ENCODE assay signal across 24 cellular contexts in the genomic region with DNA sequence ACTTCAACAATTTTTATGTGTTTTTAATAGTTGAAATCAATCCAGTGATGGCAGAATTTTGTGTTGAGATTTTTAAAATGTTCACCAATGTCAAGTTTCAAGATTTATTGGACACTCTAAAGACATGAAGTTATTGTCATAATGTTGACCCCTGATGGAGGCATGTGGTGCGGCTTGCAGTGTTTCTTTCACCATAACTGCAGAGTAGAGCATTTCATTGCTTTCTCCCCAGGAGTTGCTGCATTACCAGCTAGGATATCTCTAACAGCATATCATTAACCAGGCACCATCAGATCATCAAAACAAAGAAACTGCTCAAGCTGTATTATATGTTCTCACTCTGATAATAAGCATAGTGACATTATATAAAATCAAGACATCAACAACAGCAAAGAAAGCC.
"Had no signal": no experiment of that assay in that cellular context is flagged by ENCODE, and none has a peak within 500 bp of the region (broad histone marks: within the 10 kb centered on the region; RNA-seq: fewer than 3 reads in every experiment).

No MANE protein-coding gene starts in this region.

- H3K27ac ChIP-seq: epithelial cell of prostate, foreskin keratinocyte, lower lobe of right lung, ovary, psoas muscle, sigmoid colon, stomach, thyroid gland, vagina had no signal

- H3K27me3 ChIP-seq: foreskin keratinocyte, ovary, sigmoid colon, stomach, thyroid gland, vagina had no signal

- H3K9me3 ChIP-seq: lower lobe of right lung, ovary, psoas muscle, sigmoid colon, stomach, thyroid gland, vagina had no signal

- ATAC-seq: esophagus mucosa; foreskin keratinocyte; left ventricle myocardium superior; lower lobe of right lung; naive thymus-derived CD8-positive, alpha-beta T cell; psoas muscle; right cardiac atrium; stimulated activated effector memory CD8-positive, alpha-beta T cell treated with anti-CD3 and anti-CD28 coated beads, Interleukin-12 subunit alpha, Interleukin-12 subunit beta, amount 100 ng/mL, for 72 hours had no signal

- DNase-seq: effector CD8-positive, alpha-beta T cell; endodermal cell; foreskin keratinocyte; glutamatergic neuron; hypothalamus; left ventricle myocardium superior; lower lobe of right lung; naive thymus-derived CD8-positive, alpha-beta T cell; nephron progenitor cell; occipital lobe; ovary; posterior cingulate gyrus; psoas muscle; right cardiac atrium; sigmoid colon; stimulated activated CD4-positive, alpha-beta T cell treated with anti-CD3 and anti-CD28 coated beads, Interleukin-2, amount 100 ng/mL, for 24 hours; stimulated activated CD4-positive, alpha-beta T cell treated with anti-CD3 and anti-CD28 coated beads, Interleukin-4, amount 100 ng/mL, for 24 hours; stimulated activated naive CD4-positive, alpha-beta T cell treated with Interleukin-2 at 50 U/mL for 16 hours; stomach; thyroid gland had no signal

- H3K36me3 ChIP-seq: lower lobe of right lung, ovary, sigmoid colon, stomach, thyroid gland, vagina had no signal

- H3K4me1 ChIP-seq: foreskin keratinocyte, lower lobe of right lung, psoas muscle, sigmoid colon, stomach, thyroid gland, vagina had no signal

- H3K4me3 ChIP-seq: lower lobe of right lung, ovary, psoas muscle, sigmoid colon, stomach, thyroid gland, vagina had no signal
